In genomic region chr14:76313303-76313702, GRCh38 we compare ENCODE assay signal across 18 cellular contexts.
DNase-seq lines count a peak whose midpoint lies in the region; ATAC-seq and TF ChIP-seq lines count a peak whose summit lies in the region.
"Had no signal": no experiment of that assay in that cellular context is flagged by ENCODE, and none has a peak within 500 bp of the region (broad histone marks: within the 10 kb centered on the region; RNA-seq: fewer than 3 reads in every experiment).

No MANE protein-coding gene starts in this region.

- intact Hi-C loops in upper lobe of right lung (cut with DNase I), result no loop called here
- intact Hi-C loops in OCI-LY7 (cut with micrococcal nuclease; ENCODE audit: unreplicated experiment), result no loop called here

- H3K4me3 Mint-ChIP-seq in WTC11, result peak overlapping the region; percentile 58
- H3K4me3 Mint-ChIP-seq: CD8-positive, alpha-beta memory T cell; HFFc6 had no signal

- no peak overlapping the region for H2AFZ ChIP-seq in OCI-LY7 (ENCODE audit: low read length)
- H2AFZ ChIP-seq: GM23248 had no signal

- H3K4me1 ChIP-seq in HEK293 (ENCODE audit: control insufficient read depth, insufficient read depth, low read length), result peaks cover 9% of the 10 kb centered on the region; the same call in 1 of the 2 replicates
- no peaks in the 10 kb centered on the region for H3K4me1 ChIP-seq in upper lobe of right lung
- no peaks in the 10 kb centered on the region for H3K4me1 ChIP-seq in OCI-LY7 (ENCODE audit: insufficient read depth, low read length, poor library complexity, severe bottlenecking)
- H3K4me1 ChIP-seq: SJSA1 had no signal

- H3K9me3 Mint-ChIP-seq in WTC11, result no peaks in the 10 kb centered on the region
- H3K9me3 Mint-ChIP-seq: CD8-positive, alpha-beta memory T cell; HFFc6 had no signal

- CTCF ChIA-PET in HEK293 (lab: Yijun Ruan, JAX) (interaction anchor here (2.0 kb wide), 1 partner anchor 74 kb away, joined by 5 read pairs; no protein-coding TSS in a partner anchor), WTC11 (lab: Charles Lee) (interaction anchor here (1.9 kb wide), 1 partner anchor 39 kb away, joined by 10 read pairs; no protein-coding TSS in a partner anchor), OCI-LY7 (lab: Charles Lee; ENCODE audit: unreplicated experiment) (no interaction called here)

- no peaks in the 10 kb centered on the region for H3K36me3 Mint-ChIP-seq in WTC11
- H3K36me3 Mint-ChIP-seq: CD8-positive, alpha-beta memory T cell had no signal

- no TSS peak for BruUV-seq in OCI-LY7 (replicated peaks; lab: Mats Ljungman, UMichigan)

- TF ChIP-seq CTCF in HEK293 (tag by site-specific recombination; IDR thresholded peaks at IDR 0.05) (no peak), WTC11 (IDR thresholded peaks at IDR 0.05) (no peak), upper lobe of right lung (IDR thresholded peaks at IDR 0.05) (no peak), OCI-LY7 (conservative IDR thresholded peaks at IDR 0.05; ENCODE audit: low read length) (no peak)

- H3K4me3 ChIP-seq in HEK293 (ENCODE audit: low read depth, low read length), result no peak overlapping the region
- no peak overlapping the region for H3K4me3 ChIP-seq in upper lobe of right lung
- no peak overlapping the region for H3K4me3 ChIP-seq in OCI-LY7 (ENCODE audit: low read depth, low read length, poor library complexity, severe bottlenecking)
- H3K4me3 ChIP-seq: BLaER1 treated with 17β-estradiol and CSF1 and Interleukin-3, amounts not matched to agents 10 nM and 100 nM; GM12878; GM23248; SJSA1 had no signal

- no peak overlapping the region for H3K4me2 ChIP-seq in OCI-LY7 (ENCODE audit: low read length)
- H3K4me2 ChIP-seq: BLaER1 treated with 17β-estradiol and CSF1 and Interleukin-3, amounts not matched to agents 10 nM and 100 nM had no signal

- no peaks in the 10 kb centered on the region for H4K20me1 ChIP-seq in OCI-LY7 (ENCODE audit: insufficient read depth, low read length)

- POLR2A ChIA-PET in HEK293 (lab: Yijun Ruan, JAX) (interaction anchor here (0.9 kb wide), 1 partner anchor 883 kb away, joined by 3 read pairs; no protein-coding TSS in a partner anchor), WTC11 (lab: Charles Lee) (no interaction called here), OCI-LY7 (lab: Charles Lee) (no interaction called here)

- no peaks in the 10 kb centered on the region for H3K9me2 ChIP-seq in OCI-LY7 (ENCODE audit: insufficient read depth, low read length)

- no peak overlapping the region for H3K27ac ChIP-seq in HEK293 (ENCODE audit: extremely low read depth, low read depth, low read length)
- no peak overlapping the region for H3K27ac ChIP-seq in upper lobe of right lung
- no peak overlapping the region for H3K27ac ChIP-seq in OCI-LY7 (ENCODE audit: low read depth, low read length, poor library complexity, severe bottlenecking)
- H3K27ac ChIP-seq: BLaER1 treated with 17β-estradiol and CSF1 and Interleukin-3, amounts not matched to agents 10 nM and 100 nM; GM23248; SJSA1 had no signal

- ATAC-seq in WTC11 (peak; percentile 21), upper lobe of right lung (no peak)
- ATAC-seq: GM12878 had no signal

- no peaks in the 10 kb centered on the region for H3K9me3 ChIP-seq in HEK293 (ENCODE audit: control insufficient read depth, insufficient read depth, low read depth, low read length)
- H3K9me3 ChIP-seq in upper lobe of right lung, result no peaks in the 10 kb centered on the region
- no peaks in the 10 kb centered on the region for H3K9me3 ChIP-seq in OCI-LY7 (ENCODE audit: low read length)
- H3K9me3 ChIP-seq: BLaER1 treated with 17β-estradiol and CSF1 and Interleukin-3, amounts not matched to agents 10 nM and 100 nM; SJSA1 had no signal

- DNase-seq in WTC11 (ENCODE audit: low spot score) (peak; percentile 52), kidney tubule cell (ENCODE audit: low spot score) (peak; percentile 17), upper lobe of right lung (peak; percentile 2), OCI-LY7 (ENCODE audit: low spot score) (no peak), RPMI8226 (no peak)
- no peak for DNase-seq in activated CD4-positive, alpha-beta T cell treated with anti-CD3 and anti-CD28 coated beads for 4 hours
- DNase-seq: CD8-positive, alpha-beta memory T cell; DMS53; EL; GM23248; HFFc6; IMR-90; NCI-H187 treated with DMSO at 0.1 percent for 48 hours; NCI-H524 treated with DMSO at 0.1 percent for 48 hours had no signal

- H3K27me3 Mint-ChIP-seq in WTC11 (ENCODE audit: low read depth), result peaks cover 58% of the 10 kb centered on the region

- H3K36me3 ChIP-seq in HEK293 (ENCODE audit: control insufficient read depth in 2 of 2, insufficient read depth in 1 of 2, low read length in 2 of 2), result no peaks in the 10 kb centered on the region
- H3K36me3 ChIP-seq in upper lobe of right lung, result no peaks in the 10 kb centered on the region
- H3K36me3 ChIP-seq in OCI-LY7 (ENCODE audit: insufficient read depth, low read length), result no peaks in the 10 kb centered on the region
- H3K36me3 ChIP-seq: BLaER1 treated with 17β-estradiol and CSF1 and Interleukin-3, amounts not matched to agents 10 nM and 100 nM; SJSA1 had no signal

- peaks cover 85% of the 10 kb centered on the region for H3K4me1 Mint-ChIP-seq in WTC11

- H3K79me2 ChIP-seq in OCI-LY7 (ENCODE audit: insufficient read depth, low read depth, low read length), result no peaks in the 10 kb centered on the region

- H3K27me3 ChIP-seq in upper lobe of right lung, result no peaks in the 10 kb centered on the region

- peak overlapping the region; percentile 98 for H3K27ac Mint-ChIP-seq in WTC11
- H3K27ac Mint-ChIP-seq: CD8-positive, alpha-beta memory T cell; HFFc6 had no signal

TF ChIP-seq in HEK293, 187 proteins besides CTCF, POLR2A, EP300 and RAD21 (continues in another document):
- TF ChIP-seq ZNF398 (tag by site-specific recombination; IDR thresholded peaks at IDR 0.05), result 0 out of 2 replicates have a peak, but pooled peaks have one; percentile 11
- no peak for TF ChIP-seq ZNF169 (tag by site-specific recombination; IDR thresholded peaks at IDR 0.05)
- no peak for TF ChIP-seq KLF16 (tag by site-specific recombination; IDR thresholded peaks at IDR 0.05)
- peak; percentile 67 for TF ChIP-seq FEZF1 (tag by site-specific recombination; IDR thresholded peaks at IDR 0.05)

TF ChIP-seq in WTC11, 78 proteins besides CTCF, POLR2A, EP300 and RAD21:
- no peak for TF ChIP-seq EMX1 (CRISPR knock-in tag; IDR thresholded peaks at IDR 0.05)
- TF ChIP-seq TEAD1 (CRISPR knock-in tag; IDR thresholded peaks at IDR 0.05), result peak; percentile 13; the same call in 1 of the 2 replicates
TF ChIP-seq in WTC11: peak in this region for 1.

Comparison
In these comparisons a context has a peak if more than half of its experiments do, and no peak if none do; other contexts are left out.
1. DNase-seq: peak in WTC11 (single experiment), kidney tubule cell (single experiment) and upper lobe of right lung (single experiment); none in activated CD4-positive, alpha-beta T cell treated with anti-CD3 and anti-CD28 coated beads for 4 hours (0 of 2), OCI-LY7 (single experiment) and RPMI8226 (single experiment).